19 cellular contexts compared by ENCODE assay signal in genomic region chr2:223510713-223511112, GRCh38.
A peak's percentile ranks its signal among the peaks of the same experiment; 100 is the strongest.
DNase-seq lines count a peak whose midpoint lies in the region; ATAC-seq and TF ChIP-seq lines count a peak whose summit lies in the region.
"Had no signal": no experiment of that assay in that cellular context is flagged by ENCODE, and none has a peak within 500 bp of the region (broad histone marks: within the 10 kb centered on the region; RNA-seq: fewer than 3 reads in every experiment).

No MANE protein-coding gene starts in this region.

- TF ChIP-seq CTCF in tibial artery (IDR thresholded peaks at IDR 0.05) (no peak), right atrium auricular region (IDR thresholded peaks at IDR 0.05) (no peak)

- no peak overlapping the region for H3K9ac ChIP-seq in BLaER1

- H3K4me1 ChIP-seq in BLaER1 (peaks cover 7% of the 10 kb centered on the region), tibial artery (peaks cover 0 to 38% (median 11%) of the 10 kb centered on the region in 4 donors), right atrium auricular region (no peaks in the 10 kb centered on the region), aorta (ENCODE audit: control insufficient read depth in 1 of 2, insufficient read depth in 2 of 2, low read length in 2 of 2) (peaks cover 0 to 2% of the 10 kb centered on the region in 2 donors)

- peak; percentile 88 for DNase-seq in Jurkat, Clone E6-1 (ENCODE audit: low read depth, low spot score)
- DNase-seq in SW480 (ENCODE audit: low spot score) (peak; percentile 7), tibial artery (no peak), D341Med (ENCODE audit: low spot score) (no peak), right atrium auricular region (ENCODE audit: low spot score) (no peak), aorta (no peak)
- DNase-seq: AML-193; C1 segment of cervical spinal cord; CD4-positive, alpha-beta memory T cell; CD4-positive, CD25-positive, alpha-beta regulatory T cell; CD8-positive, alpha-beta memory T cell; COR-L47; DMS79 treated with DMSO at 0.1 percent for 48 hours; EL; GDM1 had no signal

- WGBS in aorta, 2 donors: 73 to 92% methylated on average over 4 of the region's 4 CpGs

- peak overlapping the region; percentile 41; the same call in 1 of the 2 replicates for H3K4me2 ChIP-seq in BLaER1
- H3K4me2 ChIP-seq: A549 had no signal

- H3K4me3 ChIP-seq in BLaER1 (no peak overlapping the region), tibial artery (no peak overlapping the region), right atrium auricular region (no peak overlapping the region), aorta (ENCODE audit: low read length in 2 of 2) (no peak overlapping the region)
- H3K4me3 ChIP-seq in Jurkat, Clone E6-1 (ENCODE audit: low read length): no peak overlapping the region
- H3K4me3 ChIP-seq: A549, GM12878 had no signal

- H3K27me3 ChIP-seq in BLaER1: no peaks in the 10 kb centered on the region
- H3K27me3 ChIP-seq in tibial artery: no peaks in the 10 kb centered on the region
- H3K27me3 ChIP-seq in right atrium auricular region: no peaks in the 10 kb centered on the region
- no peaks in the 10 kb centered on the region for H3K27me3 ChIP-seq in aorta (ENCODE audit: control insufficient read depth in 1 of 2, insufficient read depth in 2 of 2, low read length in 1 of 2)

- ATAC-seq in aorta (ENCODE audit: low FRiP score): no peak
- ATAC-seq: A549, GM12878 had no signal

- H3K36me3 ChIP-seq in BLaER1 (no peaks in the 10 kb centered on the region), tibial artery (no peaks in the 10 kb centered on the region), right atrium auricular region (no peaks in the 10 kb centered on the region), aorta (ENCODE audit: control insufficient read depth in 1 of 2, insufficient read depth in 2 of 2, low read length in 1 of 2) (no peaks in the 10 kb centered on the region)

- H3K9me3 ChIP-seq in BLaER1: no peaks in the 10 kb centered on the region
- H3K9me3 ChIP-seq in tibial artery: no peaks in the 10 kb centered on the region
- no peaks in the 10 kb centered on the region for H3K9me3 ChIP-seq in right atrium auricular region
- H3K9me3 ChIP-seq in aorta (ENCODE audit: control insufficient read depth, low read length): no peaks in the 10 kb centered on the region
- H3K9me3 ChIP-seq: A549 had no signal

- H4K20me1 ChIP-seq in BLaER1: no peaks in the 10 kb centered on the region

- intact Hi-C loops in tibial artery (cut with DNase I; ENCODE audit: low total_unique reads): no loop called here
- intact Hi-C loops in aorta (cut with DNase I): no loop called here

- H3K27ac ChIP-seq in BLaER1: no peak overlapping the region
- peak overlapping the region; percentile 3 to 13 for H3K27ac ChIP-seq in tibial artery
- no peak overlapping the region for H3K27ac ChIP-seq in right atrium auricular region
- H3K27ac ChIP-seq in aorta (ENCODE audit: low read depth in 1 of 2, low read length in 2 of 2): no peak overlapping the region
- H3K27ac ChIP-seq: 22Rv1, A549 had no signal

Comparison
In these comparisons a context has a peak if more than half of its experiments do, and no peak if none do; other contexts are left out.
1. H3K27ac ChIP-seq: peak in tibial artery (2 of 2); none in BLaER1 (single experiment), right atrium auricular region (0 of 2) and aorta (0 of 2).
2. DNase-seq: peak in Jurkat, Clone E6-1 (single experiment) and SW480 (single experiment); none in tibial artery (0 of 2), D341Med (single experiment), right atrium auricular region (single experiment) and aorta (0 of 2).